ENCODE assay signal across 19 cellular contexts in genomic region chr6:56575736-56576135, GRCh38.
"Had no signal": no experiment of that assay in that cellular context is flagged by ENCODE, and none has a peak within 500 bp of the region (broad histone marks: within the 10 kb centered on the region; RNA-seq: fewer than 3 reads in every experiment).

No MANE protein-coding gene starts in this region.

- H3K27me3 Mint-ChIP-seq: IgD-negative memory B cell had no signal

- H3K27ac ChIP-seq: KMS-11, SJSA1 had no signal

- H3K9me2 ChIP-seq: SK-N-SH had no signal

- H3K4me3 ChIP-seq: K562, SJSA1 had no signal

- H3K9me3 Mint-ChIP-seq: IgD-negative memory B cell had no signal

- H3K4me2 ChIP-seq: KMS-11, SK-N-SH had no signal

- H3K27me3 ChIP-seq: SJSA1 had no signal

- H3K9me3 ChIP-seq: SJSA1, SK-N-SH had no signal

- DNase-seq: Kasumi-1, MM.1S, NCI-H1092 treated with DMSO at 0.1 percent for 48 hours, NCI-H1436, NCI-H187, NCI-H2029, NCI-H345, NCI-H446 treated with DMSO at 0.1 percent for 48 hours, NCI-H510A treated with DMSO at 0.1 percent for 48 hours, NCI-H526, Right ventricle myocardium superior, RPMI8226, SIG-M5, SK-N-SH, SW 1271 had no signal

- H3K36me3 Mint-ChIP-seq: IgD-negative memory B cell had no signal

- ATAC-seq: K562 had no signal

- H3K9ac ChIP-seq: KMS-11, SK-N-SH had no signal

- H3K4me3 Mint-ChIP-seq: IgD-negative memory B cell had no signal
